7 cellular contexts compared by ENCODE assay signal in genomic region chr2:81675651-81676050, GRCh38.
"Had no signal": no experiment of that assay in that cellular context is flagged by ENCODE, and none has a peak within 500 bp of the region (broad histone marks: within the 10 kb centered on the region; RNA-seq: fewer than 3 reads in every experiment).

No MANE protein-coding gene starts in this region.

- H2AFZ ChIP-seq: GM23338 had no signal

- H3K9me3 Mint-ChIP-seq: GM23338, H9 had no signal

- DNase-seq: H9, HCEC 1CT, HFFc6 had no signal

- H3K27ac Mint-ChIP-seq: GM23338, H9, HFFc6, IgD-negative memory B cell had no signal

- H3K4me3 ChIP-seq: GM23338 had no signal

- H3K4me2 ChIP-seq: GM23338 had no signal

- H3K4me3 Mint-ChIP-seq: GM23338, H9, HFFc6, IgD-negative memory B cell had no signal

- ATAC-seq: GM23338, HepG2 had no signal

- H3K27me3 Mint-ChIP-seq: IgD-negative memory B cell had no signal

- H3K4me1 Mint-ChIP-seq: IgD-negative memory B cell had no signal

- H3K27ac ChIP-seq: HL-60 had no signal

- H3K36me3 Mint-ChIP-seq: IgD-negative memory B cell had no signal
